In genomic region chr4:54661156-54661555, GRCh38 we compare ENCODE assay signal across 17 cellular contexts. TPM values are rescaled to one million over a fixed set of nuclear protein-coding genes. Genes with fewer than 3 reads are reported as not detected.
DNase-seq lines count a peak whose midpoint lies in the region; ATAC-seq and TF ChIP-seq lines count a peak whose summit lies in the region.
"Had no signal": no experiment of that assay in that cellular context is flagged by ENCODE, and none has a peak within 500 bp of the region (broad histone marks: within the 10 kb centered on the region; RNA-seq: fewer than 3 reads in every experiment).

No MANE protein-coding gene starts in this region.

- H3K4me3 ChIP-seq in choroid plexus epithelial cell (ENCODE audit: low read depth, low read length), result no peak overlapping the region
- H3K4me3 ChIP-seq: GM12878, left lung had no signal

- CTCF ChIA-PET in activated CD8-positive, alpha-beta T cell treated with anti-CD3 and anti-CD28 coated beads, Interleukin-2, amount 10 ng/mL, durations not matched to agents 7 days and 5 days (lab: Charles Lee), result interaction anchor here (1.0 to 3.9 kb wide), 4 partner anchors 8 to 300 kb away, joined by 3 to 12 read pairs (median 3); no protein-coding TSS in a partner anchor

- H3K4me3 Mint-ChIP-seq in nephron progenitor cell, result no peak overlapping the region
- H3K4me3 Mint-ChIP-seq in activated CD8-positive, alpha-beta T cell treated with anti-CD3 and anti-CD28 coated beads, Interleukin-2, amount 10 ng/mL, durations not matched to agents 7 days and 5 days, result no peak overlapping the region
- H3K4me3 Mint-ChIP-seq: activated T-helper 1 cell treated with anti-CD3 and anti-CD28 coated beads, Interleukin-12 subunit alpha, Interleukin-12 subunit beta, Interleukin-2, Interleukin-4 antibody, amounts not matched to agents 30 ng/mL and 10 ng/mL and 1 ng/mL, durations not matched to agents 14 hours and 24 hours and 36 hours had no signal

- TF ChIP-seq CTCF in choroid plexus epithelial cell (conservative IDR thresholded peaks at IDR 0.05; ENCODE audit: low read depth, low read length), result no peak
- no peak for TF ChIP-seq CTCF in nephron progenitor cell (IDR thresholded peaks at IDR 0.05)

- POLR2A ChIA-PET in activated CD8-positive, alpha-beta T cell treated with anti-CD3 and anti-CD28 coated beads, Interleukin-2, amount 10 ng/mL, durations not matched to agents 7 days and 5 days (lab: Charles Lee), result interaction anchor here (0.5 kb wide), 1 partner anchor 704 kb away, joined by 3 read pairs; no protein-coding TSS in a partner anchor

- DNase-seq in EH (ENCODE audit: low read depth) (peak; percentile 96), MV-4-11 (lab: John Stamatoyannopoulos, UW) (peak; percentile 33), choroid plexus epithelial cell (ENCODE audit: low read depth) (peak; percentile 49), nephron progenitor cell (no peak), NOMO-1 treated with dmso at 0.1 percent for 144 hours (lab: John Stamatoyannopoulos, UW; ENCODE audit: unreplicated experiment) (no peak), NCI-H2171 treated with DMSO at 0.1 percent for 48 hours (lab: John Stamatoyannopoulos, UW) (no peak)
- DNase-seq in activated CD8-positive, alpha-beta T cell treated with anti-CD3 and anti-CD28 coated beads, Interleukin-2, amount 10 ng/mL, durations not matched to agents 7 days and 5 days, result no peak
- DNase-seq: anterior cingulate cortex, BE2C, KBM-7, left lung, naive B cell, NCI-H146, NCI-H524 treated with DMSO at 0.1 percent for 48 hours had no signal

- H3K36me3 Mint-ChIP-seq in nephron progenitor cell (ENCODE audit: low read depth), result peaks cover 9% of the 10 kb centered on the region
- peaks cover 1% of the 10 kb centered on the region for H3K36me3 Mint-ChIP-seq in activated CD8-positive, alpha-beta T cell treated with anti-CD3 and anti-CD28 coated beads, Interleukin-2, amount 10 ng/mL, durations not matched to agents 7 days and 5 days (ENCODE audit: low read depth)
- H3K36me3 Mint-ChIP-seq: naive B cell had no signal

- peak overlapping the region; percentile 34 for H3K27ac Mint-ChIP-seq in nephron progenitor cell
- no peak overlapping the region for H3K27ac Mint-ChIP-seq in activated CD8-positive, alpha-beta T cell treated with anti-CD3 and anti-CD28 coated beads, Interleukin-2, amount 10 ng/mL, durations not matched to agents 7 days and 5 days
- H3K27ac Mint-ChIP-seq: activated T-helper 1 cell treated with anti-CD3 and anti-CD28 coated beads, Interleukin-12 subunit alpha, Interleukin-12 subunit beta, Interleukin-2, Interleukin-4 antibody, amounts not matched to agents 30 ng/mL and 10 ng/mL and 1 ng/mL, durations not matched to agents 14 hours and 24 hours and 36 hours had no signal

- no peak for ATAC-seq in GM18907 (IDR thresholded peaks at IDR 0.05; ENCODE audit: unreplicated experiment)
- no peak for ATAC-seq in activated CD8-positive, alpha-beta T cell treated with anti-CD3 and anti-CD28 coated beads, Interleukin-2, amount 10 ng/mL, durations not matched to agents 7 days and 5 days
- ATAC-seq: GM12878, left lung had no signal

- no peaks in the 10 kb centered on the region for H3K9me3 Mint-ChIP-seq in nephron progenitor cell
- no peaks in the 10 kb centered on the region for H3K9me3 Mint-ChIP-seq in activated CD8-positive, alpha-beta T cell treated with anti-CD3 and anti-CD28 coated beads, Interleukin-2, amount 10 ng/mL, durations not matched to agents 7 days and 5 days (ENCODE audit: insufficient read depth)
- H3K9me3 Mint-ChIP-seq: activated T-helper 1 cell treated with anti-CD3 and anti-CD28 coated beads, Interleukin-12 subunit alpha, Interleukin-12 subunit beta, Interleukin-2, Interleukin-4 antibody, amounts not matched to agents 30 ng/mL and 10 ng/mL and 1 ng/mL, durations not matched to agents 14 hours and 24 hours and 36 hours; naive B cell had no signal

- H3K4me1 Mint-ChIP-seq in nephron progenitor cell, result peaks cover 36% of the 10 kb centered on the region
- peaks cover 25% of the 10 kb centered on the region for H3K4me1 Mint-ChIP-seq in activated CD8-positive, alpha-beta T cell treated with anti-CD3 and anti-CD28 coated beads, Interleukin-2, amount 10 ng/mL, durations not matched to agents 7 days and 5 days (ENCODE audit: low read depth)

- peaks cover 34% of the 10 kb centered on the region for H3K27me3 Mint-ChIP-seq in nephron progenitor cell (ENCODE audit: low read depth, poor library complexity)
- peaks cover 50% of the 10 kb centered on the region for H3K27me3 Mint-ChIP-seq in activated CD8-positive, alpha-beta T cell treated with anti-CD3 and anti-CD28 coated beads, Interleukin-2, amount 10 ng/mL, durations not matched to agents 7 days and 5 days (ENCODE audit: low read depth)

RNA-seq across cellular contexts. Expression of gene KIT, which starts 3.4 kb away (rescaled TPM):
- 1 to 10 TPM; 4.2 to 5.4 TPM for total RNA-seq in activated CD8-positive, alpha-beta T cell treated with anti-CD3 and anti-CD28 coated beads, Interleukin-2, amount 10 ng/mL, durations not matched to agents 7 days and 5 days
- total RNA-seq: GM12878 had no signal

Comparison
In these comparisons a context has a peak if more than half of its experiments do, and no peak if none do; other contexts are left out.
1. DNase-seq: peak in EH (single experiment), MV-4-11 (single experiment) and choroid plexus epithelial cell (single experiment); none in nephron progenitor cell (single experiment), NOMO-1 treated with dmso at 0.1 percent for 144 hours (single experiment), activated CD8-positive, alpha-beta T cell treated with anti-CD3 and anti-CD28 coated beads, Interleukin-2, amount 10 ng/mL, durations not matched to agents 7 days and 5 days (single experiment) and NCI-H2171 treated with DMSO at 0.1 percent for 48 hours (single experiment).